2 cellular contexts compared by ENCODE assay signal in the genomic region with DNA sequence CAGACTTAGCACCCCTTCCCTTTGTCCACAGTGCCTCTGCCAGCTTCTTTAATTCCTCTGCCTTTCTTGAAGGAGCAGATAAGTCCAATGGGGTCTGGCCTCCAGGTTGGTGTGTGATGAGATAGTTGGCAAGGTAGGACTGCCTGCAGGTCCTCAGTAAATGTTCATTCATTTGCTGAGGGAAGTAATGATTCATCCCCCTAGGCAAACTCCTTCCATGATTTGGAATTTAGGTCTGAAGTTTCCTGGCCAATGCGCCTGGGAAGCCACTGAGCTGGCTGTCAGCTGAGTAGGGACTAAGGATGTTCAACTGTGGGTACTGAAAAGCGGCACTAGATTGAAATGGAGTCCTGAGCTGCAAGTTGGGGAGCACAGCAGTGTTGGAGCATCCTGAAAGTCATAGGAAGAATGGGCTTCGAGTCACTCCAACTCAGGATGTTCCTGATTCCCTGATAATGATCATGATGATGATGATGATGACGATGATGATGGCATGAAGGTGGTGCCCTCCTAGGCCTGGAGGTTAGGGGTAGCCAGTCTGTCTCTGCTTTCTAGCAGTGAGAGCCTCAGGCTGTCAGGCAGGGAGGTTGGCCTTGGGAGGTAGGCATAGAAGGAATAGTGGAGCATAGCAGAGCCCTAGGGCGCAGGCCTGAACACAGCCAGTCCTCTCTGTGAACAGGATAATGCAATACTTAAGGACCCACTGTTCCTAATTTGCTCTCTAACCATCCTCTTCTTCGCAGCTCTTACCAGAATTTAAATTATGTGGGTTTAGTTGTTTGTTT.
TF ChIP-seq lines count a peak whose summit lies in the region.

No MANE protein-coding gene starts in this region.

TF ChIP-seq in HepG2, 621 proteins besides CTCF, POLR2A, EP300 and RAD21:
- TF ChIP-seq ZEB1 (IDR thresholded peaks at IDR 0.05; ENCODE audit: insufficient replicate concordance, low read depth) (no peak), CREB1 (IDR thresholded peaks at IDR 0.05) (peak; percentile 82), CREB1 (CRISPR knock-in tag; IDR thresholded peaks at IDR 0.05) (no peak)

TF ChIP-seq in endothelial cell of umbilical vein, 7 proteins besides CTCF, POLR2A, EP300 and RAD21:
- peak; percentile 55 for TF ChIP-seq GATA2 (IDR thresholded peaks at IDR 0.05; ENCODE audit: insufficient read depth, insufficient read length, low read depth, low read length)
- no peak for TF ChIP-seq MYC (IDR thresholded peaks at IDR 0.05; ENCODE audit: low read depth, low read length)
